ENCODE assay signal across 1 cellular context in the genomic region with DNA sequence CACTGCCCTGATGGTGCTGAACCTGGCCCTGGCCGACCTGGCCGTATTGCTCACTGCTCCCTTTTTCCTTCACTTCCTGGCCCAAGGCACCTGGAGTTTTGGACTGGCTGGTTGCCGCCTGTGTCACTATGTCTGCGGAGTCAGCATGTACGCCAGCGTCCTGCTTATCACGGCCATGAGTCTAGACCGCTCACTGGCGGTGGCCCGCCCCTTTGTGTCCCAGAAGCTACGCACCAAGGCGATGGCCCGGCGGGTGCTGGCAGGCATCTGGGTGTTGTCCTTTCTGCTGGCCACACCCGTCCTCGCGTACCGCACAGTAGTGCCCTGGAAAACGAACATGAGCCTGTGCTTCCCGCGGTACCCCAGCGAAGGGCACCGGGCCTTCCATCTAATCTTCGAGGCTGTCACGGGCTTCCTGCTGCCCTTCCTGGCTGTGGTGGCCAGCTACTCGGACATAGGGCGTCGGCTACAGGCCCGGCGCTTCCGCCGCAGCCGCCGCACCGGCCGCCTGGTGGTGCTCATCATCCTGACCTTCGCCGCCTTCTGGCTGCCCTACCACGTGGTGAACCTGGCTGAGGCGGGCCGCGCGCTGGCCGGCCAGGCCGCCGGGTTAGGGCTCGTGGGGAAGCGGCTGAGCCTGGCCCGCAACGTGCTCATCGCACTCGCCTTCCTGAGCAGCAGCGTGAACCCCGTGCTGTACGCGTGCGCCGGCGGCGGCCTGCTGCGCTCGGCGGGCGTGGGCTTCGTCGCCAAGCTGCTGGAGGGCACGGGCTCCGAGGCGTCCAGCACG.
TF ChIP-seq lines count a peak whose summit lies in the region.

No MANE protein-coding gene starts in this region.

TF ChIP-seq in GM23338, 12 proteins besides CTCF, POLR2A, EP300 and RAD21 (continued from another document):
- TF ChIP-seq, protein P1, sequence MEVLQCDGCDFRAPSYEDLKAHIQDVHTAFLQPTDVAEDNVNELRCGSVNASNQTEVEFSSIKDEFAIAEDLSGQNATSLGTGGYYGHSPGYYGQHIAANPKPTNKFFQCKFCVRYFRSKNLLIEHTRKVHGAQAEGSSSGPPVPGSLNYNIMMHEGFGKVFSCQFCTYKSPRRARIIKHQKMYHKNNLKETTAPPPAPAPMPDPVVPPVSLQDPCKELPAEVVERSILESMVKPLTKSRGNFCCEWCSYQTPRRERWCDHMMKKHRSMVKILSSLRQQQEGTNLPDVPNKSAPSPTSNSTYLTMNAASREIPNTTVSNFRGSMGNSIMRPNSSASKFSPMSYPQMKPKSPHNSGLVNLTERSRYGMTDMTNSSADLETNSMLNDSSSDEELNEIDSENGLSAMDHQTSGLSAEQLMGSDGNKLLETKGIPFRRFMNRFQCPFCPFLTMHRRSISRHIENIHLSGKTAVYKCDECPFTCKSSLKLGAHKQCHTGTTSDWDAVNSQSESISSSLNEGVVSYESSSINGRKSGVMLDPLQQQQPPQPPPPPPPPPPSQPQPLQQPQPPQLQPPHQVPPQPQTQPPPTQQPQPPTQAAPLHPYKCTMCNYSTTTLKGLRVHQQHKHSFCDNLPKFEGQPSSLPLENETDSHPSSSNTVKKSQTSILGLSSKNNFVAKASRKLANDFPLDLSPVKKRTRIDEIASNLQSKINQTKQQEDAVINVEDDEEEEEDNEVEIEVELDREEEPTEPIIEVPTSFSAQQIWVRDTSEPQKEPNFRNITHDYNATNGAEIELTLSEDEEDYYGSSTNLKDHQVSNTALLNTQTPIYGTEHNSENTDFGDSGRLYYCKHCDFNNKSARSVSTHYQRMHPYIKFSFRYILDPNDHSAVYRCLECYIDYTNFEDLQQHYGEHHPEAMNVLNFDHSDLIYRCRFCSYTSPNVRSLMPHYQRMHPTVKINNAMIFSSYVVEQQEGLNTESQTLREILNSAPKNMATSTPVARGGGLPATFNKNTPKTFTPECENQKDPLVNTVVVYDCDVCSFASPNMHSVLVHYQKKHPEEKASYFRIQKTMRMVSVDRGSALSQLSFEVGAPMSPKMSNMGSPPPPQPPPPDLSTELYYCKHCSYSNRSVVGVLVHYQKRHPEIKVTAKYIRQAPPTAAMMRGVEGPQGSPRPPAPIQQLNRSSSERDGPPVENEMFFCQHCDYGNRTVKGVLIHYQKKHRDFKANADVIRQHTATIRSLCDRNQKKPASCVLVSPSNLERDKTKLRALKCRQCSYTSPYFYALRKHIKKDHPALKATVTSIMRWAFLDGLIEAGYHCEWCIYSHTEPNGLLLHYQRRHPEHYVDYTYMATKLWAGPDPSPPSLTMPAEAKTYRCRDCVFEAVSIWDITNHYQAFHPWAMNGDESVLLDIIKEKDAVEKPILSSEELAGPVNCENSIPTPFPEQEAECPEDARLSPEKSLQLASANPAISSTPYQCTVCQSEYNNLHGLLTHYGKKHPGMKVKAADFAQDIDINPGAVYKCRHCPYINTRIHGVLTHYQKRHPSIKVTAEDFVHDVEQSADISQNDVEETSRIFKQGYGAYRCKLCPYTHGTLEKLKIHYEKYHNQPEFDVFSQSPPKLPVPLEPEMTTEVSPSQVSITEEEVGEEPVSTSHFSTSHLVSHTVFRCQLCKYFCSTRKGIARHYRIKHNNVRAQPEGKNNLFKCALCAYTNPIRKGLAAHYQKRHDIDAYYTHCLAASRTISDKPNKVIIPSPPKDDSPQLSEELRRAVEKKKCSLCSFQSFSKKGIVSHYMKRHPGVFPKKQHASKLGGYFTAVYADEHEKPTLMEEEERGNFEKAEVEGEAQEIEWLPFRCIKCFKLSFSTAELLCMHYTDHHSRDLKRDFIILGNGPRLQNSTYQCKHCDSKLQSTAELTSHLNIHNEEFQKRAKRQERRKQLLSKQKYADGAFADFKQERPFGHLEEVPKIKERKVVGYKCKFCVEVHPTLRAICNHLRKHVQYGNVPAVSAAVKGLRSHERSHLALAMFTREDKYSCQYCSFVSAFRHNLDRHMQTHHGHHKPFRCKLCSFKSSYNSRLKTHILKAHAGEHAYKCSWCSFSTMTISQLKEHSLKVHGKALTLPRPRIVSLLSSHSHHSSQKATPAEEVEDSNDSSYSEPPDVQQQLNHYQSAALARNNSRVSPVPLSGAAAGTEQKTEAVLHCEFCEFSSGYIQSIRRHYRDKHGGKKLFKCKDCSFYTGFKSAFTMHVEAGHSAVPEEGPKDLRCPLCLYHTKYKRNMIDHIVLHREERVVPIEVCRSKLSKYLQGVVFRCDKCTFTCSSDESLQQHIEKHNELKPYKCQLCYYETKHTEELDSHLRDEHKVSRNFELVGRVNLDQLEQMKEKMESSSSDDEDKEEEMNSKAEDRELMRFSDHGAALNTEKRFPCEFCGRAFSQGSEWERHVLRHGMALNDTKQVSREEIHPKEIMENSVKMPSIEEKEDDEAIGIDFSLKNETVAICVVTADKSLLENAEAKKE (CRISPR knock-in tag; IDR thresholded peaks at IDR 0.05): no peak
- TF ChIP-seq JUNB (IDR thresholded peaks at IDR 0.05; ENCODE audit: unreplicated experiment): no peak
- no peak for TF ChIP-seq NANOG (IDR thresholded peaks at IDR 0.05; ENCODE audit: borderline replicate concordance)
- TF ChIP-seq, protein P2, sequence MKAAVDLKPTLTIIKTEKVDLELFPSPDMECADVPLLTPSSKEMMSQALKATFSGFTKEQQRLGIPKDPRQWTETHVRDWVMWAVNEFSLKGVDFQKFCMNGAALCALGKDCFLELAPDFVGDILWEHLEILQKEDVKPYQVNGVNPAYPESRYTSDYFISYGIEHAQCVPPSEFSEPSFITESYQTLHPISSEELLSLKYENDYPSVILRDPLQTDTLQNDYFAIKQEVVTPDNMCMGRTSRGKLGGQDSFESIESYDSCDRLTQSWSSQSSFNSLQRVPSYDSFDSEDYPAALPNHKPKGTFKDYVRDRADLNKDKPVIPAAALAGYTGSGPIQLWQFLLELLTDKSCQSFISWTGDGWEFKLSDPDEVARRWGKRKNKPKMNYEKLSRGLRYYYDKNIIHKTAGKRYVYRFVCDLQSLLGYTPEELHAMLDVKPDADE (IDR thresholded peaks at IDR 0.05): no peak
TF ChIP-seq in GM23338: peak in this region for 0.
